ENCODE assay signal across 1 cellular context in the genomic region with DNA sequence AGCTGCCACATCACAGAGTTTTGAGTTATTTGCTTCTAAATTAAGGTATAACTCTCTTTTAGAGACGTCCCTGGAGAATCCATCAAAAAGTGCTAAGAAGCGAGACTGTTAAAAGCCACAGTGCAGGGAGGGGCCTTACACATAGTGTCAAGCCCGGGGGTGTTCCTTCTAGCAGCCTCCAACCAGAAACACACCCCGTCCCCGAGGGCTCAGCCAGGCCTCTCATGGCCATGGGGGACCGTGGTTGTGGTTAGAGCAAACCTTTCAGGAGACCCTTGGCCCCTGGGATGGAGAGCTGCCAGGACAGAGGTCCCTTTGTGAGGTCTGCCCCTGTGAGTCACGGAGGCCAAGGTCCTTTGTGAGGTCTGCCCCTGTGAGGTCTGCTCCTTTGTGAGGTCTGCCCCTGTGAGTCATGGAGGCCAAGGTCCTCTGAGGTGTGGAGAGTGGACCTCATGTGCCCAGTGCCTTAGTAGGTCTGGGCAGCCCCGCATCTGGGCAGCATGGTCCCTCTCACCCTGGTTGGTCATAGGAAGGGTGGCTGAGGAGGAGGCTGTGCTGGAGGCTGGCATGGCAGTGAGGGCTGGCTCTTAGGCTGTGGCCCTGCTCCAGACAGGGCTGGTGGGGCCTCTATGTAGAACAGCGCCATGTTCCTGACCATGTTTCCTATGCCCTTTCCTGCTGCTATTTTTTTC.
TF ChIP-seq lines count a peak whose summit lies in the region.

No MANE protein-coding gene starts in this region.

TF ChIP-seq in HepG2, 621 proteins besides CTCF, POLR2A, EP300 and RAD21 (continued from another document and continues in another):
- TF ChIP-seq, protein P1, sequence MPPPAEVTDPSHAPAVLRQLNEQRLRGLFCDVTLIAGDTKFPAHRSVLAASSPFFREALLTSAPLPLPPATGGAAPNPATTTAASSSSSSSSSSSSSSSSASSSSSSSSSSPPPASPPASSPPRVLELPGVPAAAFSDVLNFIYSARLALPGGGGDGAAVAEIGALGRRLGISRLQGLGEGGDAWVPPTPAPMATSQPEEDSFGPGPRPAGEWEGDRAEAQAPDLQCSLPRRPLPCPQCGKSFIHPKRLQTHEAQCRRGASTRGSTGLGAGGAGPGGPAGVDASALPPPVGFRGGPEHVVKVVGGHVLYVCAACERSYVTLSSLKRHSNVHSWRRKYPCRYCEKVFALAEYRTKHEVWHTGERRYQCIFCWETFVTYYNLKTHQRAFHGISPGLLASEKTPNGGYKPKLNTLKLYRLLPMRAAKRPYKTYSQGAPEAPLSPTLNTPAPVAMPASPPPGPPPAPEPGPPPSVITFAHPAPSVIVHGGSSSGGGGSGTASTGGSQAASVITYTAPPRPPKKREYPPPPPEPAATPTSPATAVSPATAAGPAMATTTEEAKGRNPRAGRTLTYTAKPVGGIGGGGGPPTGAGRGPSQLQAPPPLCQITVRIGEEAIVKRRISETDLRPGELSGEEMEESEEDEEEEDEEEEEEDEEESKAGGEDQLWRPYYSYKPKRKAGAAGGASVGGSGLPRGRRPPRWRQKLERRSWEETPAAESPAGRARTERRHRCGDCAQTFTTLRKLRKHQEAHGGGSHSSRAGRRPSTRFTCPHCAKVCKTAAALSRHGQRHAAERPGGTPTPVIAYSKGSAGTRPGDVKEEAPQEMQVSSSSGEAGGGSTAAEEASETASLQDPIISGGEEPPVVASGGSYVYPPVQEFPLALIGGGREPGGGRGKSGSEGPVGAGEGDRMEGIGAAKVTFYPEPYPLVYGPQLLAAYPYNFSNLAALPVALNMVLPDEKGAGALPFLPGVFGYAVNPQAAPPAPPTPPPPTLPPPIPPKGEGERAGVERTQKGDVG (CRISPR knock-in tag; IDR thresholded peaks at IDR 0.05; ENCODE audit: borderline replicate concordance), result peak; percentile 75; the same call in 1 of the 2 replicates
- TF ChIP-seq ZNF331 (CRISPR knock-in tag; IDR thresholded peaks at IDR 0.05), result peak; percentile 56; the same call in 1 of the 2 replicates
- TF ChIP-seq JUNB (CRISPR knock-in tag; IDR thresholded peaks at IDR 0.05; ENCODE audit: borderline replicate concordance), result peak; percentile 98
- no peak for TF ChIP-seq NFE2L2 (IDR thresholded peaks at IDR 0.05; ENCODE audit: low read length)
- no peak for TF ChIP-seq ZNF670 (CRISPR knock-in tag; IDR thresholded peaks at IDR 0.05; ENCODE audit: borderline replicate concordance)
- peak; percentile 82 for TF ChIP-seq ZNF644 (CRISPR knock-in tag; IDR thresholded peaks at IDR 0.05; ENCODE audit: low read depth)
- peak; percentile 57; the same call in 1 of the 2 replicates for TF ChIP-seq CHD2 (IDR thresholded peaks at IDR 0.05; ENCODE audit: low read depth, low read length)
- TF ChIP-seq ZNF20 (CRISPR knock-in tag; IDR thresholded peaks at IDR 0.05), result no peak
- TF ChIP-seq, protein P2, sequence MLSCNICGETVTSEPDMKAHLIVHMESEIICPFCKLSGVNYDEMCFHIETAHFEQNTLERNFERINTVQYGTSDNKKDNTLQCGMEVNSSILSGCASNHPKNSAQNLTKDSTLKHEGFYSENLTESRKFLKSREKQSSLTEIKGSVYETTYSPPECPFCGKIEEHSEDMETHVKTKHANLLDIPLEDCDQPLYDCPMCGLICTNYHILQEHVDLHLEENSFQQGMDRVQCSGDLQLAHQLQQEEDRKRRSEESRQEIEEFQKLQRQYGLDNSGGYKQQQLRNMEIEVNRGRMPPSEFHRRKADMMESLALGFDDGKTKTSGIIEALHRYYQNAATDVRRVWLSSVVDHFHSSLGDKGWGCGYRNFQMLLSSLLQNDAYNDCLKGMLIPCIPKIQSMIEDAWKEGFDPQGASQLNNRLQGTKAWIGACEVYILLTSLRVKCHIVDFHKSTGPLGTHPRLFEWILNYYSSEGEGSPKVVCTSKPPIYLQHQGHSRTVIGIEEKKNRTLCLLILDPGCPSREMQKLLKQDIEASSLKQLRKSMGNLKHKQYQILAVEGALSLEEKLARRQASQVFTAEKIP (CRISPR knock-in tag; IDR thresholded peaks at IDR 0.05; ENCODE audit: borderline replicate concordance), result no peak
- TF ChIP-seq, protein P3, sequence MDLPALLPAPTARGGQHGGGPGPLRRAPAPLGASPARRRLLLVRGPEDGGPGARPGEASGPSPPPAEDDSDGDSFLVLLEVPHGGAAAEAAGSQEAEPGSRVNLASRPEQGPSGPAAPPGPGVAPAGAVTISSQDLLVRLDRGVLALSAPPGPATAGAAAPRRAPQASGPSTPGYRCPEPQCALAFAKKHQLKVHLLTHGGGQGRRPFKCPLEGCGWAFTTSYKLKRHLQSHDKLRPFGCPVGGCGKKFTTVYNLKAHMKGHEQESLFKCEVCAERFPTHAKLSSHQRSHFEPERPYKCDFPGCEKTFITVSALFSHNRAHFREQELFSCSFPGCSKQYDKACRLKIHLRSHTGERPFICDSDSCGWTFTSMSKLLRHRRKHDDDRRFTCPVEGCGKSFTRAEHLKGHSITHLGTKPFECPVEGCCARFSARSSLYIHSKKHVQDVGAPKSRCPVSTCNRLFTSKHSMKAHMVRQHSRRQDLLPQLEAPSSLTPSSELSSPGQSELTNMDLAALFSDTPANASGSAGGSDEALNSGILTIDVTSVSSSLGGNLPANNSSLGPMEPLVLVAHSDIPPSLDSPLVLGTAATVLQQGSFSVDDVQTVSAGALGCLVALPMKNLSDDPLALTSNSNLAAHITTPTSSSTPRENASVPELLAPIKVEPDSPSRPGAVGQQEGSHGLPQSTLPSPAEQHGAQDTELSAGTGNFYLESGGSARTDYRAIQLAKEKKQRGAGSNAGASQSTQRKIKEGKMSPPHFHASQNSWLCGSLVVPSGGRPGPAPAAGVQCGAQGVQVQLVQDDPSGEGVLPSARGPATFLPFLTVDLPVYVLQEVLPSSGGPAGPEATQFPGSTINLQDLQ (CRISPR knock-in tag; IDR thresholded peaks at IDR 0.05), result no peak; the same call in 1 of the 2 replicates
- TF ChIP-seq SMARCC2 (IDR thresholded peaks at IDR 0.05), result peak; percentile 92
- TF ChIP-seq ZNF263 (CRISPR knock-in tag; IDR thresholded peaks at IDR 0.05), result no peak
- no peak for TF ChIP-seq ZNF660 (CRISPR knock-in tag; IDR thresholded peaks at IDR 0.05; ENCODE audit: borderline replicate concordance, low read depth)
- TF ChIP-seq ZBTB42 (CRISPR knock-in tag; IDR thresholded peaks at IDR 0.05), result no peak; the same call in 1 of the 2 replicates
- TF ChIP-seq, protein P4, sequence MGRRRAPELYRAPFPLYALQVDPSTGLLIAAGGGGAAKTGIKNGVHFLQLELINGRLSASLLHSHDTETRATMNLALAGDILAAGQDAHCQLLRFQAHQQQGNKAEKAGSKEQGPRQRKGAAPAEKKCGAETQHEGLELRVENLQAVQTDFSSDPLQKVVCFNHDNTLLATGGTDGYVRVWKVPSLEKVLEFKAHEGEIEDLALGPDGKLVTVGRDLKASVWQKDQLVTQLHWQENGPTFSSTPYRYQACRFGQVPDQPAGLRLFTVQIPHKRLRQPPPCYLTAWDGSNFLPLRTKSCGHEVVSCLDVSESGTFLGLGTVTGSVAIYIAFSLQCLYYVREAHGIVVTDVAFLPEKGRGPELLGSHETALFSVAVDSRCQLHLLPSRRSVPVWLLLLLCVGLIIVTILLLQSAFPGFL (CRISPR knock-in tag; IDR thresholded peaks at IDR 0.05), result no peak
- no peak for TF ChIP-seq MBNL3 (CRISPR knock-in tag; conservative IDR thresholded peaks at IDR 0.05)
- no peak for TF ChIP-seq U2AF2 (IDR thresholded peaks at IDR 0.05; ENCODE audit: low read depth, low read length)
- peak; percentile 95 for TF ChIP-seq GATAD2A (CRISPR knock-in tag; IDR thresholded peaks at IDR 0.05)
- TF ChIP-seq, protein P5, sequence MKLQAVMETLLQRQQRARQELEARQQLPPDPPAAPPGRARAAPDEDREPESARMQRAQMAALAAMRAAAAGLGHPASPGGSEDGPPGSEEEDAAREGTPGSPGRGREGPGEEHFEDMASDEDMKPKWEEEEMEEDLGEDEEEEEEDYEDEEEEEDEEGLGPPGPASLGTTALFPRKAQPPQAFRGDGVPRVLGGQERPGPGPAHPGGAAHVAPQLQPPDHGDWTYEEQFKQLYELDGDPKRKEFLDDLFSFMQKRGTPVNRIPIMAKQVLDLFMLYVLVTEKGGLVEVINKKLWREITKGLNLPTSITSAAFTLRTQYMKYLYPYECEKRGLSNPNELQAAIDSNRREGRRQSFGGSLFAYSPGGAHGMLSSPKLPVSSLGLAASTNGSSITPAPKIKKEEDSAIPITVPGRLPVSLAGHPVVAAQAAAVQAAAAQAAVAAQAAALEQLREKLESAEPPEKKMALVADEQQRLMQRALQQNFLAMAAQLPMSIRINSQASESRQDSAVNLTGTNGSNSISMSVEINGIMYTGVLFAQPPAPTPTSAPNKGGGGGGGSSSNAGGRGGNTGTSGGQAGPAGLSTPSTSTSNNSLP (IDR thresholded peaks at IDR 0.05; ENCODE audit: low read depth, low read length), result 0 out of 2 replicates have a peak, but pooled peaks have one; percentile 20
- peak; percentile 64; the same call in 1 of the 2 replicates for TF ChIP-seq FOXC1 (CRISPR knock-in tag; IDR thresholded peaks at IDR 0.05; ENCODE audit: borderline replicate concordance)
- TF ChIP-seq ZNF589 (CRISPR knock-in tag; conservative IDR thresholded peaks at IDR 0.05), result no peak
- TF ChIP-seq, protein P6, sequence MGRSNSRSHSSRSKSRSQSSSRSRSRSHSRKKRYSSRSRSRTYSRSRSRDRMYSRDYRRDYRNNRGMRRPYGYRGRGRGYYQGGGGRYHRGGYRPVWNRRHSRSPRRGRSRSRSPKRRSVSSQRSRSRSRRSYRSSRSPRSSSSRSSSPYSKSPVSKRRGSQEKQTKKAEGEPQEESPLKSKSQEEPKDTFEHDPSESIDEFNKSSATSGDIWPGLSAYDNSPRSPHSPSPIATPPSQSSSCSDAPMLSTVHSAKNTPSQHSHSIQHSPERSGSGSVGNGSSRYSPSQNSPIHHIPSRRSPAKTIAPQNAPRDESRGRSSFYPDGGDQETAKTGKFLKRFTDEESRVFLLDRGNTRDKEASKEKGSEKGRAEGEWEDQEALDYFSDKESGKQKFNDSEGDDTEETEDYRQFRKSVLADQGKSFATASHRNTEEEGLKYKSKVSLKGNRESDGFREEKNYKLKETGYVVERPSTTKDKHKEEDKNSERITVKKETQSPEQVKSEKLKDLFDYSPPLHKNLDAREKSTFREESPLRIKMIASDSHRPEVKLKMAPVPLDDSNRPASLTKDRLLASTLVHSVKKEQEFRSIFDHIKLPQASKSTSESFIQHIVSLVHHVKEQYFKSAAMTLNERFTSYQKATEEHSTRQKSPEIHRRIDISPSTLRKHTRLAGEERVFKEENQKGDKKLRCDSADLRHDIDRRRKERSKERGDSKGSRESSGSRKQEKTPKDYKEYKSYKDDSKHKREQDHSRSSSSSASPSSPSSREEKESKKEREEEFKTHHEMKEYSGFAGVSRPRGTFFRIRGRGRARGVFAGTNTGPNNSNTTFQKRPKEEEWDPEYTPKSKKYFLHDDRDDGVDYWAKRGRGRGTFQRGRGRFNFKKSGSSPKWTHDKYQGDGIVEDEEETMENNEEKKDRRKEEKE (IDR thresholded peaks at IDR 0.05), result no peak
- TF ChIP-seq, protein P7, sequence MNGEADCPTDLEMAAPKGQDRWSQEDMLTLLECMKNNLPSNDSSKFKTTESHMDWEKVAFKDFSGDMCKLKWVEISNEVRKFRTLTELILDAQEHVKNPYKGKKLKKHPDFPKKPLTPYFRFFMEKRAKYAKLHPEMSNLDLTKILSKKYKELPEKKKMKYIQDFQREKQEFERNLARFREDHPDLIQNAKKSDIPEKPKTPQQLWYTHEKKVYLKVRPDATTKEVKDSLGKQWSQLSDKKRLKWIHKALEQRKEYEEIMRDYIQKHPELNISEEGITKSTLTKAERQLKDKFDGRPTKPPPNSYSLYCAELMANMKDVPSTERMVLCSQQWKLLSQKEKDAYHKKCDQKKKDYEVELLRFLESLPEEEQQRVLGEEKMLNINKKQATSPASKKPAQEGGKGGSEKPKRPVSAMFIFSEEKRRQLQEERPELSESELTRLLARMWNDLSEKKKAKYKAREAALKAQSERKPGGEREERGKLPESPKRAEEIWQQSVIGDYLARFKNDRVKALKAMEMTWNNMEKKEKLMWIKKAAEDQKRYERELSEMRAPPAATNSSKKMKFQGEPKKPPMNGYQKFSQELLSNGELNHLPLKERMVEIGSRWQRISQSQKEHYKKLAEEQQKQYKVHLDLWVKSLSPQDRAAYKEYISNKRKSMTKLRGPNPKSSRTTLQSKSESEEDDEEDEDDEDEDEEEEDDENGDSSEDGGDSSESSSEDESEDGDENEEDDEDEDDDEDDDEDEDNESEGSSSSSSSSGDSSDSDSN (CRISPR knock-in tag; IDR thresholded peaks at IDR 0.05), result peak; percentile 90
- peak; percentile 84 for TF ChIP-seq ARNT2 (CRISPR knock-in tag; IDR thresholded peaks at IDR 0.05; ENCODE audit: low read depth)
- TF ChIP-seq TOPORS (CRISPR knock-in tag; IDR thresholded peaks at IDR 0.05), result peak; percentile 75
- peak; percentile 67; the same call in 1 of the 2 replicates for TF ChIP-seq YEATS2 (CRISPR knock-in tag; IDR thresholded peaks at IDR 0.05; ENCODE audit: borderline replicate concordance)
- no peak for TF ChIP-seq ATM (IDR thresholded peaks at IDR 0.05; ENCODE audit: borderline replicate concordance)
- peak; percentile 90 for TF ChIP-seq ATF7-NPFF (CRISPR knock-in tag; IDR thresholded peaks at IDR 0.05; ENCODE audit: low read depth)
- TF ChIP-seq NFATC3 (CRISPR knock-in tag; IDR thresholded peaks at IDR 0.05), result no peak
- TF ChIP-seq POGZ (CRISPR knock-in tag; IDR thresholded peaks at IDR 0.05), result peak; percentile 85
- 0 out of 2 replicates have a peak, but pooled peaks have one; percentile 45 for TF ChIP-seq SRY (CRISPR knock-in tag; IDR thresholded peaks at IDR 0.05)
- TF ChIP-seq SSRP1 (CRISPR knock-in tag; IDR thresholded peaks at IDR 0.05), result peak; percentile 85; the same call in 1 of the 2 replicates
- no peak; the same call in 1 of the 2 replicates for TF ChIP-seq ARID2 (CRISPR knock-in tag; IDR thresholded peaks at IDR 0.05; ENCODE audit: borderline replicate concordance)
- TF ChIP-seq, protein P8, sequence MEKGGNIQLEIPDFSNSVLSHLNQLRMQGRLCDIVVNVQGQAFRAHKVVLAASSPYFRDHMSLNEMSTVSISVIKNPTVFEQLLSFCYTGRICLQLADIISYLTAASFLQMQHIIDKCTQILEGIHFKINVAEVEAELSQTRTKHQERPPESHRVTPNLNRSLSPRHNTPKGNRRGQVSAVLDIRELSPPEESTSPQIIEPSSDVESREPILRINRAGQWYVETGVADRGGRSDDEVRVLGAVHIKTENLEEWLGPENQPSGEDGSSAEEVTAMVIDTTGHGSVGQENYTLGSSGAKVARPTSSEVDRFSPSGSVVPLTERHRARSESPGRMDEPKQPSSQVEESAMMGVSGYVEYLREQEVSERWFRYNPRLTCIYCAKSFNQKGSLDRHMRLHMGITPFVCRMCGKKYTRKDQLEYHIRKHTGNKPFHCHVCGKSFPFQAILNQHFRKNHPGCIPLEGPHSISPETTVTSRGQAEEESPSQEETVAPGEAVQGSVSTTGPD (CRISPR knock-in tag; IDR thresholded peaks at IDR 0.05), result peak; percentile 93
- no peak; the same call in 1 of the 2 replicates for TF ChIP-seq GFI1 (CRISPR knock-in tag; IDR thresholded peaks at IDR 0.05; ENCODE audit: borderline replicate concordance)
- TF ChIP-seq ZFAT (CRISPR knock-in tag; conservative IDR thresholded peaks at IDR 0.05), result no peak
- TF ChIP-seq MLLT10 (CRISPR knock-in tag; IDR thresholded peaks at IDR 0.05), result no peak
- peak; percentile 84; the same call in 1 of the 2 replicates for TF ChIP-seq CBX5 (CRISPR knock-in tag; IDR thresholded peaks at IDR 0.05; ENCODE audit: borderline replicate concordance)
- peak; percentile 93 for TF ChIP-seq NCOR1 (IDR thresholded peaks at IDR 0.05; ENCODE audit: borderline replicate concordance, low read length)
- TF ChIP-seq GTF3A (CRISPR knock-in tag; conservative IDR thresholded peaks at IDR 0.05), result no peak
